In the genomic region with DNA sequence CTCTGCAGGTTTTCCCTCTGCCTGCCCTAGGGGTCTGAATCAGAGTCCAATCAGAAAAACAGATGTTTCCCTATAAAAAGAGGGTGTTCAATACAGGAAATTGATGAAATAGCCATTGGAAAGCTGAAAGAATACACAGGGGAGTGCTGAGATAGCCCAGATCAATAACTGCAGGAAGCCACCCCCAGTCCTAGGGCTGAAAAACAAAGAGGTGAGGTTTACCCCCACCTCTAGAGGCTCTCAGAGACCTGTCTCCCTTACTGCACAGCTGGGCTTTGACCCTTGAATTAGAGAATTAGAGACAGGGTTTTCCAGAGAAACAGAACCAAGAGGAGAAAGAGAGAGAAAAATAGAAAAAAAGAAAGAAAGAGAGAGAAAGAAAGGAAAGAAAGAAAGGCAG, we compare ENCODE assay signal across 34 cellular contexts. TPM values are rescaled to one million over a fixed set of nuclear protein-coding genes. Genes with fewer than 3 reads are reported as not detected.
"Had no signal": no experiment of that assay in that cellular context is flagged by ENCODE, and none has a peak within 500 bp of the region (broad histone marks: within the 10 kb centered on the region; RNA-seq: fewer than 3 reads in every experiment).

No MANE protein-coding gene starts in this region.

- FAIRE-seq: astrocyte, bronchial epithelial cell, colon, endometrium, endothelial cell of umbilical vein had no signal

- H3K4me1 Mint-ChIP-seq: activated CD4-positive, alpha-beta memory T cell treated with anti-CD3 and anti-CD28 coated beads, Interleukin-2, amount 10 ng/mL, durations not matched to agents 7 days and 5 days; activated CD4-positive, alpha-beta T cell treated with anti-CD3 and anti-CD28 coated beads, Interleukin-2, amount 10 ng/mL, durations not matched to agents 7 days and 5 days; activated naive CD4-positive, alpha-beta T cell treated with anti-CD3 and anti-CD28 coated beads, Interleukin-2, amount 10 ng/mL, durations not matched to agents 7 days and 5 days had no signal

- H3K27ac Mint-ChIP-seq: activated CD4-positive, alpha-beta memory T cell treated with anti-CD3 and anti-CD28 coated beads, Interleukin-2, amount 10 ng/mL, durations not matched to agents 7 days and 5 days; activated CD4-positive, alpha-beta T cell treated with anti-CD3 and anti-CD28 coated beads, Interleukin-2, amount 10 ng/mL, durations not matched to agents 7 days and 5 days; activated naive CD4-positive, alpha-beta T cell treated with anti-CD3 and anti-CD28 coated beads, Interleukin-2, amount 10 ng/mL, durations not matched to agents 7 days and 5 days; activated naive CD8-positive, alpha-beta T cell treated with anti-CD3 and anti-CD28 coated beads, Interleukin-2, amount 10 ng/mL, durations not matched to agents 7 days and 5 days; activated T-cell treated with anti-CD3 and anti-CD28 coated beads, Interleukin-2, amount 50 U/mL, for 24 hours; activated T-cell treated with anti-CD3 and anti-CD28 coated beads, Interleukin-2, amount 50 U/mL, for 72 hours had no signal

- H3K36me3 Mint-ChIP-seq: activated naive CD4-positive, alpha-beta T cell treated with anti-CD3 and anti-CD28 coated beads, Interleukin-2, amount 10 ng/mL, durations not matched to agents 7 days and 5 days; activated naive CD4-positive, alpha-beta T cell treated with anti-CD3 and anti-CD28 coated beads, Interleukin-2, amount 50 U/mL, for 72 hours; activated naive CD8-positive, alpha-beta T cell treated with anti-CD3 and anti-CD28 coated beads, Interleukin-2, amount 10 ng/mL, durations not matched to agents 7 days and 5 days had no signal

- H3K27ac ChIP-seq: brain microvascular endothelial cell, epithelial cell of prostate, esophagus squamous epithelium, gastroesophageal sphincter had no signal

- H3K4me3 Mint-ChIP-seq: activated CD4-positive, alpha-beta memory T cell treated with anti-CD3 and anti-CD28 coated beads, Interleukin-2, amount 10 ng/mL, durations not matched to agents 7 days and 5 days; activated CD4-positive, alpha-beta T cell treated with anti-CD3 and anti-CD28 coated beads, Interleukin-2, amount 10 ng/mL, durations not matched to agents 7 days and 5 days; activated naive CD4-positive, alpha-beta T cell treated with anti-CD3 and anti-CD28 coated beads, Interleukin-2, amount 10 ng/mL, durations not matched to agents 7 days and 5 days; activated naive CD8-positive, alpha-beta T cell treated with anti-CD3 and anti-CD28 coated beads, Interleukin-2, amount 10 ng/mL, durations not matched to agents 7 days and 5 days; activated T-cell treated with anti-CD3 and anti-CD28 coated beads, Interleukin-2, amount 50 U/mL, for 24 hours; activated T-cell treated with anti-CD3 and anti-CD28 coated beads, Interleukin-2, amount 50 U/mL, for 72 hours had no signal

- DNase-seq: activated CD4-positive, alpha-beta memory T cell treated with anti-CD3 and anti-CD28 coated beads, Interleukin-2, amount 10 ng/mL, durations not matched to agents 7 days and 5 days; activated CD4-positive, alpha-beta T cell treated with anti-CD3 and anti-CD28 coated beads for 1 hour; activated CD4-positive, alpha-beta T cell treated with anti-CD3 and anti-CD28 coated beads for 4 hours; activated CD4-positive, alpha-beta T cell treated with anti-CD3 and anti-CD28 coated beads, Interleukin-2, amount 10 ng/mL, durations not matched to agents 7 days and 5 days; activated CD4-positive, alpha-beta T cell treated with anti-CD3 and anti-CD28 coated beads, Interleukin-2, amount 50 U/mL, for 4 hours; activated CD4-positive, CD25-positive, alpha-beta regulatory T cell; activated CD8-positive, alpha-beta memory T cell treated with anti-CD3 and anti-CD28 coated beads, Interleukin-2, amount 50 U/mL, for 48 hours; activated gamma-delta T cell; activated naive CD4-positive, alpha-beta T cell; activated naive CD4-positive, alpha-beta T cell treated with anti-CD3 and anti-CD28 coated beads, Interleukin-2, amount 10 ng/mL, durations not matched to agents 7 days and 5 days; activated naive CD8-positive, alpha-beta T cell treated with anti-CD3 and anti-CD28 coated beads, Interleukin-2, amount 10 ng/mL, durations not matched to agents 7 days and 5 days; activated T-cell treated with anti-CD3 and anti-CD28 coated beads for 4 hours; activated T-cell treated with anti-CD3 and anti-CD28 coated beads, Interleukin-2, amount 50 U/mL, for 24 hours; activated T-cell treated with anti-CD3 and anti-CD28 coated beads, Interleukin-2, amount 50 U/mL, for 72 hours; amniotic stem cell; anterior cingulate cortex; brain microvascular endothelial cell; cortex of kidney; effector CD8-positive, alpha-beta T cell; esophagus squamous epithelium; foreskin melanocyte; T-helper 2 cell had no signal

- H3K27me3 Mint-ChIP-seq: activated CD4-positive, alpha-beta T cell treated with anti-CD3 and anti-CD28 coated beads, Interleukin-2, amount 10 ng/mL, durations not matched to agents 7 days and 5 days had no signal

- H3K27me3 ChIP-seq: brain microvascular endothelial cell, gastroesophageal sphincter had no signal

- H3K9me3 ChIP-seq: esophagus squamous epithelium, gastroesophageal sphincter had no signal

- H3K4me3 ChIP-seq: esophagus squamous epithelium, gastroesophageal sphincter had no signal

- H3K36me3 ChIP-seq: brain microvascular endothelial cell, esophagus squamous epithelium, gastroesophageal sphincter had no signal

- H3K9me3 Mint-ChIP-seq: activated CD4-positive, alpha-beta memory T cell treated with anti-CD3 and anti-CD28 coated beads, Interleukin-2, amount 10 ng/mL, durations not matched to agents 7 days and 5 days; activated CD4-positive, alpha-beta T cell treated with anti-CD3 and anti-CD28 coated beads, Interleukin-2, amount 10 ng/mL, durations not matched to agents 7 days and 5 days; activated naive CD4-positive, alpha-beta T cell treated with anti-CD3 and anti-CD28 coated beads, Interleukin-2, amount 10 ng/mL, durations not matched to agents 7 days and 5 days; activated naive CD4-positive, alpha-beta T cell treated with anti-CD3 and anti-CD28 coated beads, Interleukin-2, amount 50 U/mL, for 72 hours; activated naive CD8-positive, alpha-beta T cell treated with anti-CD3 and anti-CD28 coated beads, Interleukin-2, amount 10 ng/mL, durations not matched to agents 7 days and 5 days; activated T-cell treated with anti-CD3 and anti-CD28 coated beads, Interleukin-2, amount 50 U/mL, for 24 hours; activated T-cell treated with anti-CD3 and anti-CD28 coated beads, Interleukin-2, amount 50 U/mL, for 72 hours had no signal

- ATAC-seq: activated naive CD4-positive, alpha-beta T cell treated with anti-CD3 and anti-CD28 coated beads, Interleukin-2, amount 50 U/mL, for 72 hours; activated T-cell treated with anti-CD3 and anti-CD28 coated beads, Interleukin-2, amount 50 U/mL, for 72 hours; gastroesophageal sphincter had no signal

RNA-seq across cellular contexts. Expression of a gene that starts 40.0 kb away (rescaled TPM):
- total RNA-seq: activated CD4-positive, alpha-beta memory T cell treated with anti-CD3 and anti-CD28 coated beads, Interleukin-2, amount 10 ng/mL, durations not matched to agents 7 days and 5 days; activated CD4-positive, alpha-beta T cell treated with anti-CD3 and anti-CD28 coated beads, Interleukin-2, amount 10 ng/mL, durations not matched to agents 7 days and 5 days; activated naive CD4-positive, alpha-beta T cell treated with anti-CD3 and anti-CD28 coated beads, Interleukin-2, amount 50 U/mL, for 72 hours; activated naive CD8-positive, alpha-beta T cell treated with anti-CD3 and anti-CD28 coated beads, Interleukin-2, amount 10 ng/mL, durations not matched to agents 7 days and 5 days; activated T-cell treated with anti-CD3 and anti-CD28 coated beads, Interleukin-2, amount 50 U/mL, for 72 hours; bronchial epithelial cell; chondrocyte; dermis microvascular lymphatic vessel endothelial cell; endothelial cell of umbilical vein; glomerular endothelial cell; T-helper 1 cell treated with Interleukin-12 subunit alpha and Interleukin-12 subunit beta and Interleukin-4 antibody, amounts not matched to agents 30 ng/mL and 1 ng/mL, for 36 hours had no signal
- polyA plus RNA-seq: endothelial cell of umbilical vein had no signal
